Comparison of ENCODE assay signal across 11 cellular contexts in genomic region chr3:129687586-129688125, GRCh38.
DNase-seq lines count a peak whose midpoint lies in the region; ATAC-seq and TF ChIP-seq lines count a peak whose summit lies in the region.
"Had no signal": no experiment of that assay in that cellular context is flagged by ENCODE, and none has a peak within 500 bp of the region (broad histone marks: within the 10 kb centered on the region; RNA-seq: fewer than 3 reads in every experiment).

No MANE protein-coding gene starts in this region.

- H3K9me3 ChIP-seq in right lobe of liver: no peaks in the 10 kb centered on the region
- no peaks in the 10 kb centered on the region for H3K9me3 ChIP-seq in suprapubic skin

- WGBS in right lobe of liver (ENCODE audit: insufficient coverage, low coverage, low lambda C conversion rate, missing lambda C conversion rate): 57% methylated on average over 2 of the region's 2 CpGs
- WGBS in suprapubic skin: 91% methylated on average over 2 of the region's 2 CpGs

- peak overlapping the region; percentile 35 to 73 (median 59) for H3K4me3 ChIP-seq in dorsolateral prefrontal cortex
- peak overlapping the region; percentile 17 to 51 (median 40) for H3K4me3 ChIP-seq in right lobe of liver
- H3K4me3 ChIP-seq in suprapubic skin: peak overlapping the region; percentile 29

- H3K27me3 ChIP-seq in dorsolateral prefrontal cortex (no peaks in the 10 kb centered on the region), right lobe of liver (no peaks in the 10 kb centered on the region), suprapubic skin (no peaks in the 10 kb centered on the region)

- ATAC-seq in right lobe of liver: peak; percentile 31 to 54 (median 41)
- ATAC-seq in HG02588 (IDR thresholded peaks at IDR 0.05; ENCODE audit: unreplicated experiment): no peak
- no peak for ATAC-seq in GM19455 (IDR thresholded peaks at IDR 0.05; ENCODE audit: unreplicated experiment)
- ATAC-seq: stimulated activated naive CD8-positive, alpha-beta T cell treated with anti-CD3 and anti-CD28 coated beads, Interleukin-15, Interleukin-2, amounts not matched to agents 100 U/mL and 50 U/mL, for 24 hours had no signal

- H3K36me3 ChIP-seq in right lobe of liver (no peaks in the 10 kb centered on the region), suprapubic skin (no peaks in the 10 kb centered on the region)

- H3K27ac ChIP-seq in dorsolateral prefrontal cortex (peak overlapping the region; percentile 73 to 97 (median 94)), right lobe of liver (peak overlapping the region; percentile 61 to 81 (median 75)), suprapubic skin (peak overlapping the region; percentile 56)

- peaks cover 0 to 31% (median 5%) of the 10 kb centered on the region in 4 donors for H3K4me1 ChIP-seq in right lobe of liver
- peaks cover 27% of the 10 kb centered on the region for H3K4me1 ChIP-seq in suprapubic skin

- intact Hi-C loops in dorsolateral prefrontal cortex (cut with DNase I): loop anchor here in 1 of 2 donors (5.0 to 10.0 kb wide), 2 partner anchors 35 to 47 kb away; no protein-coding TSS in a partner anchor
- intact Hi-C loops in right lobe of liver (cut with DNase I): no loop called here

- TF ChIP-seq CTCF in dorsolateral prefrontal cortex (IDR thresholded peaks at IDR 0.05 in 54 of 56, conservative IDR thresholded peaks at IDR 0.05 in 2 of 56; ENCODE audit: low read depth in 1 of 56, partially characterized antibody in 56 of 56): no peak
- TF ChIP-seq CTCF in right lobe of liver (IDR thresholded peaks at IDR 0.05): no peak
- no peak for TF ChIP-seq CTCF in suprapubic skin (IDR thresholded peaks at IDR 0.05)

- DNase-seq in NCI-H2107 treated with DMSO at 0.1 percent for 48 hours (lab: John Stamatoyannopoulos, UW; ENCODE audit: unreplicated experiment): peak; percentile 15
- no peak for DNase-seq in NCI-H2107 (lab: John Stamatoyannopoulos, UW)
- no peak for DNase-seq in dorsolateral prefrontal cortex
- DNase-seq in right lobe of liver: no peak
- no peak for DNase-seq in suprapubic skin (ENCODE audit: low spot score in 2 of 2)
- no peak for DNase-seq in activated T-cell treated with anti-CD3 and anti-CD28 coated beads, Interleukin-2, amount 50 U/mL, for 48 hours
- DNase-seq: stimulated activated CD4-positive, alpha-beta T cell treated with anti-CD3 and anti-CD28 coated beads, Interleukin-1b, Interleukin-23, amount 100 ng/mL, for 48 hours; stimulated activated naive CD8-positive, alpha-beta T cell treated with anti-CD3 and anti-CD28 coated beads, Interleukin-15, Interleukin-2, amounts not matched to agents 100 U/mL and 50 U/mL, for 24 hours; T-helper 9 cell had no signal

- no peak for TF ChIP-seq POLR2A in right lobe of liver (IDR thresholded peaks at IDR 0.05)
- TF ChIP-seq POLR2A in suprapubic skin (IDR thresholded peaks at IDR 0.05): no peak

- TF ChIP-seq EP300 in suprapubic skin (IDR thresholded peaks at IDR 0.05): no peak

Comparison
In these comparisons a context has a peak if more than half of its experiments do, and no peak if none do; other contexts are left out.
1. ATAC-seq: peak in right lobe of liver (4 of 4); none in HG02588 (single experiment) and GM19455 (single experiment).
2. Peak in every context shown above with its lines, with median percentiles within 50 percentile points of each other: H3K27ac ChIP-seq and H3K4me3 ChIP-seq.